In the genomic region with DNA sequence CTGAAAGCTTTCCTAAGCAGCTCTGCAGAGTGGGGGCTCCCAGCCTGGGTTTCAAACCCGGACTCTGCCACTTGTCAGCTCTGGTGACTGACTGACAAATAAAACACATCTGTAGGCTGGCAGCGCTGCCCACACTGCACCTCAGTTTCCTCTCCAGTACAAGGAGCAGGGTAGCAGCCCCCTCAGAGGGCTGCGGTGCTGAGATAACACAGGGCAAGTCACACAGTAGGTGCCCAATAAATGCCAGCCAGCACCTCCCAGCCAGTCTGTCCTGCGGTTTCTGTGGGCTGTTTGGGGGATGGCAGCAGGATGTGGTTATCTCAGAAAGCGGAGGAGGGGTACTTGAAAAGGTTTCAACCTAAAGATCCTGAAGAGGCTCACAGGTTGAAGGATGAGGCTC, we compare ENCODE assay signal across 11 cellular contexts. TPM values are rescaled to one million over a fixed set of nuclear protein-coding genes. Genes with fewer than 3 reads are reported as not detected.
A peak's percentile ranks its signal among the peaks of the same experiment; 100 is the strongest.
DNase-seq lines count a peak whose midpoint lies in the region; TF ChIP-seq lines count a peak whose summit lies in the region.
"Had no signal": no experiment of that assay in that cellular context is flagged by ENCODE, and none has a peak within 500 bp of the region (broad histone marks: within the 10 kb centered on the region; RNA-seq: fewer than 3 reads in every experiment).

No MANE protein-coding gene starts in this region.

- H4K20me1 ChIP-seq in GM23248 (ENCODE audit: insufficient read depth), result no peaks in the 10 kb centered on the region

- peaks cover 9% of the 10 kb centered on the region for H3K4me1 ChIP-seq in GM23248 (ENCODE audit: insufficient read depth)
- H3K4me1 ChIP-seq in suprapubic skin, result peaks cover 35% of the 10 kb centered on the region

- H3K27ac ChIP-seq in GM23248 (no peak overlapping the region), suprapubic skin (no peak overlapping the region)

- H3K4me2 ChIP-seq in GM23248 (ENCODE audit: unreplicated experiment), result no peak overlapping the region

- TF ChIP-seq POLR2A in suprapubic skin (IDR thresholded peaks at IDR 0.05), result no peak

- DNase-seq in GM06990 (ENCODE audit: extremely low read depth, insufficient read length) (peak; percentile 48), T-helper 1 cell (peak in 3 of 5 donors; percentile 19 to 61 (median 39)), NCI-H1694 (lab: John Stamatoyannopoulos, UW) (no peak), GM23248 (no peak), suprapubic skin (ENCODE audit: low spot score in 2 of 2) (no peak), NCI-H187 (lab: John Stamatoyannopoulos, UW) (no peak)
- peak; percentile 78 for DNase-seq in activated effector memory CD4-positive, alpha-beta T cell treated with anti-CD3 and anti-CD28 coated beads, Interleukin-2, amount 50 U/mL, for 16 hours
- DNase-seq in stimulated activated CD4-positive, alpha-beta T cell treated with anti-CD3 and anti-CD28 coated beads, Interleukin-12 subunit alpha, Interleukin-12 subunit beta, amount 100 ng/mL, for 48 hours (ENCODE audit: low read depth in 2 of 3, low spot score in 1 of 3), result peak; percentile 32 to 55 (median 39)
- DNase-seq: left ventricle myocardium superior, NCI-H82 had no signal

- H3F3A ChIP-seq in GM23248 (ENCODE audit: insufficient read depth), result peaks cover 7% of the 10 kb centered on the region; the same call in 1 of the 2 replicates

- H3K4me3 ChIP-seq in GM06990 (replicated peaks; ENCODE audit: low read depth, low read length) (no peak overlapping the region), GM23248 (no peak overlapping the region), suprapubic skin (no peak overlapping the region)

- no peak overlapping the region for H3K9ac ChIP-seq in GM23248

- H3K9me2 ChIP-seq in GM23248 (ENCODE audit: insufficient read depth), result no peaks in the 10 kb centered on the region

- TF ChIP-seq CTCF in GM06990 (IDR thresholded peaks at IDR 0.05; ENCODE audit: insufficient read depth, low read length, poor library complexity, severe bottlenecking), result no peak
- TF ChIP-seq CTCF in suprapubic skin (IDR thresholded peaks at IDR 0.05), result no peak

- H3K36me3 ChIP-seq in GM06990 (ENCODE audit: control insufficient read depth, insufficient read depth, low read length), result no peaks in the 10 kb centered on the region
- no peaks in the 10 kb centered on the region for H3K36me3 ChIP-seq in GM23248 (ENCODE audit: low read depth)
- no peaks in the 10 kb centered on the region for H3K36me3 ChIP-seq in suprapubic skin

- H2AFZ ChIP-seq in GM23248, result no peak overlapping the region

- H3K27me3 ChIP-seq in GM06990 (replicated peaks; ENCODE audit: control insufficient read depth, insufficient read depth, low read length) (no peaks in the 10 kb centered on the region), GM23248 (replicated peaks; ENCODE audit: insufficient read depth) (no peaks in the 10 kb centered on the region), suprapubic skin (peaks cover 6% of the 10 kb centered on the region)

- in situ Hi-C loops in GM23248 (cut with MboI), result no loop called here

- H3K9me3 ChIP-seq in GM23248 (ENCODE audit: low read depth) (no peaks in the 10 kb centered on the region), suprapubic skin (no peaks in the 10 kb centered on the region)

- 92 to 93% methylated on average over 5 of the region's 5 CpGs for WGBS in GM23248 (ENCODE audit: low coverage in 1 of 2, low lambda C conversion rate in 2 of 2, missing lambda C conversion rate in 2 of 2), 2 experiments
- 78% methylated on average over 3 of the region's 5 CpGs for WGBS in suprapubic skin

- no peak for TF ChIP-seq EP300 in suprapubic skin (IDR thresholded peaks at IDR 0.05)

- no peaks in the 10 kb centered on the region for H3K79me2 ChIP-seq in GM23248 (ENCODE audit: insufficient read depth)

RNA-seq across cellular contexts. Expression of a gene that starts 1.5 kb away (rescaled TPM):
- total RNA-seq in GM23248 (2014; rRNA removed; shearing (Covaris generic)), result 2.8 and 3.3 TPM in 2 replicates
- polyA plus RNA-seq in GM23248 (2016; fragmentation: Nextera tagmentation; extraction: Ambion mirVana), result 0.75 and 1.9 TPM in 2 replicates
- total RNA-seq in suprapubic skin, result 1 to 10 TPM in 1 of 4 donors, under 1 TPM in 3; 0.38 to 1.1 (median 0.53) TPM

RNA-seq across cellular contexts. Expression of a gene that starts 32.2 kb away (rescaled TPM):
- 14.2 and 28.7 TPM in 2 replicates for total RNA-seq in GM23248 (2014; rRNA removed; shearing (Covaris generic))
- 32.3 and 33.2 TPM in 2 replicates for polyA plus RNA-seq in GM23248 (2016; fragmentation: Nextera tagmentation; extraction: Ambion mirVana)
- total RNA-seq in suprapubic skin, result 10 to 100 TPM; 25.1 to 95.5 (median 65.9) TPM
- total RNA-seq: G401 had no signal

RNA-seq across cellular contexts. Expression of a gene that starts 49.3 kb away (rescaled TPM):
- not detected in 2 replicates for total RNA-seq in GM23248 (2014; rRNA removed; shearing (Covaris generic))
- not detected in 2 replicates for polyA plus RNA-seq in GM23248 (2016; fragmentation: Nextera tagmentation; extraction: Ambion mirVana)
- not detected for total RNA-seq in suprapubic skin
- total RNA-seq: G401, left ventricle myocardium superior had no signal

Comparison
In these comparisons a context has a peak if more than half of its experiments do, and no peak if none do; other contexts are left out.
1. DNase-seq: peak in GM06990 (single experiment), T-helper 1 cell (3 of 5), activated effector memory CD4-positive, alpha-beta T cell treated with anti-CD3 and anti-CD28 coated beads, Interleukin-2, amount 50 U/mL, for 16 hours (single experiment) and stimulated activated CD4-positive, alpha-beta T cell treated with anti-CD3 and anti-CD28 coated beads, Interleukin-12 subunit alpha, Interleukin-12 subunit beta, amount 100 ng/mL, for 48 hours (3 of 3); none in NCI-H1694 (single experiment), GM23248 (single experiment), suprapubic skin (0 of 2) and NCI-H187 (0 of 2).